19 cellular contexts compared by ENCODE assay signal in genomic region chr3:98999675-99000074, GRCh38.
DNase-seq lines count a peak whose midpoint lies in the region; ATAC-seq and TF ChIP-seq lines count a peak whose summit lies in the region.
"Had no signal": no experiment of that assay in that cellular context is flagged by ENCODE, and none has a peak within 500 bp of the region (broad histone marks: within the 10 kb centered on the region; RNA-seq: fewer than 3 reads in every experiment).

No MANE protein-coding gene starts in this region.

- H4K20me1 ChIP-seq in DOHH2 (ENCODE audit: control insufficient read depth, insufficient read depth, low read depth, low read length) = no peaks in the 10 kb centered on the region
- H4K20me1 ChIP-seq in OCI-LY7 (ENCODE audit: insufficient read depth, low read length) = no peaks in the 10 kb centered on the region
- no peaks in the 10 kb centered on the region for H4K20me1 ChIP-seq in GM23338 (replicated peaks; ENCODE audit: insufficient read depth)
- H4K20me1 ChIP-seq: BLaER1 had no signal

- H3K36me3 ChIP-seq in DOHH2 (ENCODE audit: control insufficient read depth, low read length) (no peaks in the 10 kb centered on the region), OCI-LY7 (ENCODE audit: insufficient read depth, low read length) (peaks cover 8% of the 10 kb centered on the region; the same call in 1 of the 2 replicates), GM23338 (ENCODE audit: insufficient read depth) (no peaks in the 10 kb centered on the region)
- H3K36me3 ChIP-seq: BLaER1 had no signal

- intact Hi-C loops in OCI-LY7 (cut with micrococcal nuclease; ENCODE audit: unreplicated experiment) = no loop called here

- H3K36me3 Mint-ChIP-seq in GM23338 (ENCODE audit: low read depth) = no peaks in the 10 kb centered on the region
- H3K36me3 Mint-ChIP-seq: CD4-positive, CD25-positive, alpha-beta regulatory T cell; CD8-positive, alpha-beta T cell had no signal

- H3F3A ChIP-seq in DOHH2 (ENCODE audit: control insufficient read depth, insufficient read depth) (no peaks in the 10 kb centered on the region), GM23338 (replicated peaks; ENCODE audit: low read depth) (no peaks in the 10 kb centered on the region)

- 0 out of 2 replicates have a peak overlapping the region, but pooled peaks have one; percentile 19 for H3K4me3 ChIP-seq in DOHH2 (ENCODE audit: low read length)
- H3K4me3 ChIP-seq in OCI-LY7 (ENCODE audit: low read depth, low read length, poor library complexity, severe bottlenecking) = peak overlapping the region; percentile 31
- H3K4me3 ChIP-seq in GM23338 = no peak overlapping the region
- H3K4me3 ChIP-seq: BLaER1 had no signal

- H3K4me1 ChIP-seq in DOHH2 (ENCODE audit: control insufficient read depth, low read length) = peaks cover 23% of the 10 kb centered on the region
- H3K4me1 ChIP-seq in OCI-LY7 (ENCODE audit: insufficient read depth, low read length, poor library complexity, severe bottlenecking) = peaks cover 33% of the 10 kb centered on the region
- peaks cover 6% of the 10 kb centered on the region for H3K4me1 ChIP-seq in GM23338 (ENCODE audit: insufficient read depth)
- H3K4me1 ChIP-seq: BLaER1, Caco-2 had no signal

- H3K27me3 Mint-ChIP-seq in GM23338 (ENCODE audit: insufficient read depth, low read depth, poor library complexity) = no peaks in the 10 kb centered on the region
- H3K27me3 Mint-ChIP-seq: B cell; CD4-positive, CD25-positive, alpha-beta regulatory T cell had no signal

- H3K4me2 ChIP-seq in DOHH2 (ENCODE audit: low read length) (peak overlapping the region; percentile 30), OCI-LY7 (ENCODE audit: low read length) (peak overlapping the region; percentile 54), GM23338 (no peak overlapping the region)
- H3K4me2 ChIP-seq: BLaER1 had no signal

- ATAC-seq in GM18520 (IDR thresholded peaks at IDR 0.05; ENCODE audit: unreplicated experiment) (peak; percentile 81), HG02885 (IDR thresholded peaks at IDR 0.05; ENCODE audit: poor library complexity, unreplicated experiment) (peak; percentile 49), GM23338 (no peak)
- ATAC-seq: CD8-positive, alpha-beta T cell had no signal

- no peaks in the 10 kb centered on the region for H3K9me3 ChIP-seq in DOHH2 (ENCODE audit: control insufficient read depth, insufficient read depth, low read length)
- H3K9me3 ChIP-seq in OCI-LY7 (ENCODE audit: low read length) = peaks cover 27% of the 10 kb centered on the region; the same call in 1 of the 2 replicates
- H3K9me3 ChIP-seq: BLaER1, Caco-2 had no signal

- H3K27ac Mint-ChIP-seq in GM23338 = no peak overlapping the region
- H3K27ac Mint-ChIP-seq: B cell; CD4-positive, CD25-positive, alpha-beta regulatory T cell; CD8-positive, alpha-beta T cell had no signal

- H3K79me2 ChIP-seq in DOHH2 (ENCODE audit: control insufficient read depth, low read length) (no peaks in the 10 kb centered on the region), OCI-LY7 (ENCODE audit: insufficient read depth, low read depth, low read length) (no peaks in the 10 kb centered on the region), GM23338 (replicated peaks; ENCODE audit: insufficient read depth) (no peaks in the 10 kb centered on the region)

- CTCF ChIA-PET in OCI-LY7 (lab: Charles Lee; ENCODE audit: unreplicated experiment) = interaction anchor here (1.3 kb wide), 1 partner anchor 20 kb away, joined by 3 read pairs; no protein-coding TSS in a partner anchor

- H3K9me2 ChIP-seq in DOHH2 (replicated peaks; ENCODE audit: control insufficient read depth, low read length) = no peaks in the 10 kb centered on the region
- H3K9me2 ChIP-seq in OCI-LY7 (ENCODE audit: insufficient read depth, low read length) = no peaks in the 10 kb centered on the region; the same call in 1 of the 2 replicates
- H3K9me2 ChIP-seq in GM23338 (ENCODE audit: insufficient read depth) = no peaks in the 10 kb centered on the region

- H3K27ac ChIP-seq in DOHH2 (ENCODE audit: low read depth, low read length) = no peak overlapping the region
- peak overlapping the region; percentile 1 for H3K27ac ChIP-seq in OCI-LY7 (ENCODE audit: low read depth, low read length, poor library complexity, severe bottlenecking)
- H3K27ac ChIP-seq in GM23338 (ENCODE audit: low read depth) = no peak overlapping the region
- H3K27ac ChIP-seq: BLaER1, C4-2B had no signal

- DNase-seq in OCI-LY7 (ENCODE audit: low spot score) = peak; percentile 10
- no peak for DNase-seq in SKM-1 (lab: John Stamatoyannopoulos, UW; ENCODE audit: unreplicated experiment)
- no peak for DNase-seq in GM23338 (ENCODE audit: low spot score)
- DNase-seq in DMS53 (lab: John Stamatoyannopoulos, UW) = no peak
- no peak for DNase-seq in AG08395 (ENCODE audit: low spot score)
- DNase-seq: 8988T; Caco-2; CD4-positive, CD25-positive, alpha-beta regulatory T cell; CD8-positive, alpha-beta T cell; DMS153; DMS79 treated with DMSO at 0.1 percent for 48 hours; H7; HCEC 1CT had no signal

- H2AFZ ChIP-seq in OCI-LY7 (ENCODE audit: low read length) (peak overlapping the region; percentile 92), GM23338 (no peak overlapping the region)

- no peak for TF ChIP-seq CTCF in DOHH2 (IDR thresholded peaks at IDR 0.05; ENCODE audit: low read depth, low read length, poor library complexity, severe bottlenecking)
- TF ChIP-seq CTCF in OCI-LY7 (conservative IDR thresholded peaks at IDR 0.05; ENCODE audit: low read length) = no peak
- no peak for TF ChIP-seq CTCF in GM23338 (conservative IDR thresholded peaks at IDR 0.05; ENCODE audit: low read depth in 2 of 2)

- no TSS peak for BruUV-seq in OCI-LY7 (replicated peaks; lab: Mats Ljungman, UMichigan)

- H3K4me1 Mint-ChIP-seq in GM23338 = peaks cover 11% of the 10 kb centered on the region; the same call in 2 of the 3 replicates
- H3K4me1 Mint-ChIP-seq: B cell; CD4-positive, CD25-positive, alpha-beta regulatory T cell had no signal

- H3K27me3 ChIP-seq in DOHH2 (ENCODE audit: control insufficient read depth, low read length) (no peaks in the 10 kb centered on the region), GM23338 (ENCODE audit: insufficient read depth) (no peaks in the 10 kb centered on the region)
- H3K27me3 ChIP-seq: BLaER1 had no signal

- H3K9me3 Mint-ChIP-seq in GM23338 = no peaks in the 10 kb centered on the region
- H3K9me3 Mint-ChIP-seq: CD8-positive, alpha-beta T cell had no signal

- POLR2A ChIA-PET in OCI-LY7 (lab: Charles Lee) = interaction anchor here (0.7 to 1.9 kb wide), 3 partner anchors 11 to 98 kb away, joined by 4 to 11 read pairs (median 4); no protein-coding TSS in a partner anchor

- H3K4me3 Mint-ChIP-seq in GM23338 = no peak overlapping the region
- H3K4me3 Mint-ChIP-seq: B cell; CD4-positive, CD25-positive, alpha-beta regulatory T cell; CD8-positive, alpha-beta T cell had no signal

TF ChIP-seq in GM23338, 12 proteins besides CTCF, POLR2A, EP300 and RAD21 (continues in another document):
- TF ChIP-seq NANOG (IDR thresholded peaks at IDR 0.05; ENCODE audit: borderline replicate concordance) = no peak
- no peak for TF ChIP-seq CREB1 (CRISPR knock-in tag; IDR thresholded peaks at IDR 0.05; ENCODE audit: low read depth)
- no peak for TF ChIP-seq EZH2 (IDR thresholded peaks at IDR 0.05; ENCODE audit: low read depth, unreplicated experiment)
- no peak for TF ChIP-seq EZH2phosphoT487 (IDR thresholded peaks at IDR 0.05; ENCODE audit: unreplicated experiment)
